3 cellular contexts compared by ENCODE assay signal in the genomic region with DNA sequence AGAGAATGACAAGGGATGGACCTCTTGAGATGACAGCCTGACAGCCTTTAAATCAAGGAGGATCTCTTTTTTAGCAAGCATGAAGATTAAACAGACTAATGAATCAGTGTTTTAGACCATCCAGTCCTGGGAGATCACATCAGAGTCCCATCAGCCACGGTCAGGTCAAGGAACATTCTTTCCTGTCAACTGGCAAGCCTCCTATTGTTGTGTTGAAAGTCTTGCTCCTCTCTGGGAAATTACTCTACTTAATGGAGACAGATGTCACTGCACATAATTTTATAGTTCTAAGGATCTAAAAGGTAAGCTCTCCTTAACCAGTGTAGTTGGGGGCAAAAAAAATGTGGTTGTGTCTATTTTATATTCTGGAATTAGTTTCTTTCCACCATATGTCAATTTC.
"Had no signal": no experiment of that assay in that cellular context is flagged by ENCODE, and none has a peak within 500 bp of the region (broad histone marks: within the 10 kb centered on the region; RNA-seq: fewer than 3 reads in every experiment).

No MANE protein-coding gene starts in this region.

- DNase-seq: GDM1, GF-D8 had no signal

- ATAC-seq: GM12878 had no signal

- H3K4me3 ChIP-seq: GM12878 had no signal
